In genomic region chr12:5160827-5161226, GRCh38 we compare ENCODE assay signal across 30 cellular contexts.
"Had no signal": no experiment of that assay in that cellular context is flagged by ENCODE, and none has a peak within 500 bp of the region (broad histone marks: within the 10 kb centered on the region; RNA-seq: fewer than 3 reads in every experiment).

No MANE protein-coding gene starts in this region.

- H3K27me3 ChIP-seq: ovary, right lobe of liver, sigmoid colon, thyroid gland, upper lobe of left lung, vagina had no signal

- H3K4me3 ChIP-seq: ovary, psoas muscle, right lobe of liver, sigmoid colon, stomach, thoracic aorta, thyroid gland, tibial nerve, upper lobe of left lung, vagina had no signal

- H3K36me3 Mint-ChIP-seq: naive B cell; naive thymus-derived CD8-positive, alpha-beta T cell; natural killer cell treated with Interleukin-12 subunit alpha and Interleukin-12 subunit beta and Interleukin-15 and Interleukin-18, amount 100 ng/mL, for 72 hours; stimulated activated effector memory CD8-positive, alpha-beta T cell treated with anti-CD3 and anti-CD28 coated beads, Interleukin-12 subunit alpha, Interleukin-12 subunit beta, amount 100 ng/mL, for 72 hours; stimulated activated naive B cell treated with anti-CD40 and anti-IgM and Interleukin-4, amounts not matched to agents 10 μg/mL and 1 μg/mL and 100 μg/mL, for 72 hours had no signal

- H3K79me2 ChIP-seq: parathyroid adenoma had no signal

- FAIRE-seq: small intestine had no signal

- H3K9ac ChIP-seq: parathyroid adenoma had no signal

- H3K4me1 ChIP-seq: parathyroid adenoma, psoas muscle, right lobe of liver, sigmoid colon, stomach, thyroid gland, tibial nerve, upper lobe of left lung, vagina had no signal

- H3K27ac Mint-ChIP-seq: natural killer cell treated with Interleukin-12 subunit alpha and Interleukin-12 subunit beta and Interleukin-15 and Interleukin-18, amount 100 ng/mL, for 72 hours; nephron progenitor cell; progenitor cell of endocrine pancreas; stimulated activated effector memory CD8-positive, alpha-beta T cell treated with anti-CD3 and anti-CD28 coated beads, Interleukin-12 subunit alpha, Interleukin-12 subunit beta, amount 100 ng/mL, for 72 hours; stimulated activated naive B cell treated with anti-CD40 and anti-IgM and Interleukin-4, amounts not matched to agents 10 μg/mL and 1 μg/mL and 100 μg/mL, for 72 hours; stimulated activated naive CD8-positive, alpha-beta T cell treated with anti-CD3 and anti-CD28 coated beads, Interleukin-15, Interleukin-2, amounts not matched to agents 100 ng/mL and 50 ng/mL, for 24 hours had no signal

- H3K9me3 Mint-ChIP-seq: naive B cell; naive thymus-derived CD8-positive, alpha-beta T cell; natural killer cell treated with Interleukin-12 subunit alpha and Interleukin-12 subunit beta and Interleukin-15 and Interleukin-18, amount 100 ng/mL, for 72 hours; nephron progenitor cell; neural crest cell; stimulated activated effector memory CD8-positive, alpha-beta T cell treated with anti-CD3 and anti-CD28 coated beads, Interleukin-12 subunit alpha, Interleukin-12 subunit beta, amount 100 ng/mL, for 72 hours; stimulated activated naive B cell treated with anti-CD40 and anti-IgM and Interleukin-4, amounts not matched to agents 10 μg/mL and 1 μg/mL and 100 μg/mL, for 72 hours; stimulated activated naive CD8-positive, alpha-beta T cell treated with anti-CD3 and anti-CD28 coated beads, Interleukin-15, Interleukin-2, amounts not matched to agents 100 ng/mL and 50 ng/mL, for 24 hours had no signal

- H2AFZ ChIP-seq: parathyroid adenoma had no signal

- H3K9me3 ChIP-seq: ovary, psoas muscle, right lobe of liver, sigmoid colon, stomach, thoracic aorta, thyroid gland, tibial nerve, upper lobe of left lung, vagina had no signal

- H3K36me3 ChIP-seq: ovary, right lobe of liver, sigmoid colon, stomach, thoracic aorta, thyroid gland, tibial nerve, upper lobe of left lung, vagina had no signal

- H3K27ac ChIP-seq: ovary, parathyroid adenoma, psoas muscle, right lobe of liver, sigmoid colon, stomach, thoracic aorta, thyroid gland, tibial nerve, upper lobe of left lung, vagina had no signal

- H3K4me3 Mint-ChIP-seq: naive thymus-derived CD8-positive, alpha-beta T cell; natural killer cell treated with Interleukin-12 subunit alpha and Interleukin-12 subunit beta and Interleukin-15 and Interleukin-18, amount 100 ng/mL, for 72 hours; nephron progenitor cell; neural crest cell; stimulated activated effector memory CD8-positive, alpha-beta T cell treated with anti-CD3 and anti-CD28 coated beads, Interleukin-12 subunit alpha, Interleukin-12 subunit beta, amount 100 ng/mL, for 72 hours; stimulated activated naive B cell treated with anti-CD40 and anti-IgM and Interleukin-4, amounts not matched to agents 10 μg/mL and 1 μg/mL and 100 μg/mL, for 72 hours; stimulated activated naive CD8-positive, alpha-beta T cell treated with anti-CD3 and anti-CD28 coated beads, Interleukin-15, Interleukin-2, amounts not matched to agents 100 ng/mL and 50 ng/mL, for 24 hours had no signal

- DNase-seq: naive B cell; naive thymus-derived CD8-positive, alpha-beta T cell; nephron progenitor cell; occipital lobe; ovary; posterior cingulate gyrus; psoas muscle; right cardiac atrium; right lobe of liver; sigmoid colon; small intestine; stimulated activated CD4-positive, alpha-beta T cell treated with anti-CD3 and anti-CD28 coated beads, Interleukin-15, amount 100 ng/mL, for 24 hours; stimulated activated CD4-positive, alpha-beta T cell treated with anti-CD3 and anti-CD28 coated beads, Interleukin-2, amount 100 ng/mL, for 24 hours; stimulated activated CD4-positive, alpha-beta T cell treated with anti-CD3 and anti-CD28 coated beads, Interleukin-2, amount 100 ng/mL, for 48 hours; stimulated activated CD4-positive, alpha-beta T cell treated with anti-CD3 and anti-CD28 coated beads, Interleukin-4, amount 100 ng/mL, for 24 hours; stimulated activated naive B cell treated with anti-CD40 and anti-IgM and Interleukin-4, amounts not matched to agents 10 μg/mL and 1 μg/mL and 100 μg/mL, for 72 hours; stimulated activated naive CD4-positive, alpha-beta T cell treated with Interleukin-2 at 50 U/mL for 16 hours; stomach; thyroid gland; trophoblast cell; upper lobe of left lung had no signal

- H3K4me1 Mint-ChIP-seq: naive B cell; naive thymus-derived CD8-positive, alpha-beta T cell; neural crest cell; stimulated activated effector memory CD8-positive, alpha-beta T cell treated with anti-CD3 and anti-CD28 coated beads, Interleukin-12 subunit alpha, Interleukin-12 subunit beta, amount 100 ng/mL, for 72 hours; stimulated activated naive B cell treated with anti-CD40 and anti-IgM and Interleukin-4, amounts not matched to agents 10 μg/mL and 1 μg/mL and 100 μg/mL, for 72 hours had no signal
